Comparison of ENCODE assay signal across 12 cellular contexts in the genomic region with DNA sequence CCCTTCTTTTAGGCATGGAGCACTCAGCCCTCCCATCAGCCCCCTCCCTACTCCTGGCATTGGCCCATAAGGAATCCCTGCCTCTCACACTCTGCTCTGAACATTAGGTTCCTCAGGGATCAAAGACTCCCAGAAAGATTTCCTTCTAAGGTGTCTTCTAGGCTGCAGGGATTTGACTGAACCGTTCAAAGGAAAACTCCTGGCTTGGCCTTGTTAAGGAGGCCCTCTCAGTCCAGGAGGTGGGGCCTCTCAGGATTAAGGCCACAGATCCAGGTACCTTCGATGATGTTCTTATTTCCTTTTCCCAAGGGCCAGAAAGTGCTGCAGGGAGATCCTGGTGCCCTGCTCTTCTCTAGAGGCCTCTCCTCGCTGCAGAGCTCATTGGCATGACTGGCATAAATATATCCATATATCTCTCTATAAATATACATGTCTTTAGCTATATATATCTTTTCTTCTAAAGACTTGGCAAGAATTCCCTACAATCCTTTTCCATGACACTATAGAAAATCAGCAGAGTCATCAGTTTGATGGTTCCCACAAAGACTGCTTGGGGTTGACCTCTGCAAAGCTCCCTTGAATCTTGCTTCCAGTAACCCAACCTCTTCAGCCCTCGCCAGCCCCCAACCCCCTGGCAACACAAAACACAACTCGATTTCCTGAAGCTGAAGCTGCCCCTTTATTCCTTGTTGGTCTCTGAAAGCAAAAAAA. TPM values are rescaled to one million over a fixed set of nuclear protein-coding genes. Genes with fewer than 3 reads are reported as not detected.
DNase-seq lines count a peak whose midpoint lies in the region; ATAC-seq, FAIRE-seq and TF ChIP-seq lines count a peak whose summit lies in the region.
"Had no signal": no experiment of that assay in that cellular context is flagged by ENCODE, and none has a peak within 500 bp of the region (broad histone marks: within the 10 kb centered on the region; RNA-seq: fewer than 3 reads in every experiment).

No MANE protein-coding gene starts in this region.

- POLR2A ChIA-PET in K562 (lab: Yijun Ruan, JAX), result interaction anchor here (0.5 to 2.0 kb wide), 7 partner anchors 9 to 222 kb away, joined by 3 to 10 read pairs (median 3); no protein-coding TSS in a partner anchor
- POLR2A ChIA-PET in GM10248 (lab: Yijun Ruan, JAX), result no interaction called here

- H3K79me2 ChIP-seq in K562 (ENCODE audit: control insufficient read depth, insufficient read depth, low read length), result no peaks in the 10 kb centered on the region

- TF ChIP-seq POLR2A in K562 (conservative IDR thresholded peaks at IDR 0.05), result no peak
- no peak for TF ChIP-seq POLR2A in stomach (IDR thresholded peaks at IDR 0.05)

- BruUV-seq in K562 (replicated peaks; lab: Mats Ljungman, UMichigan), result no TSS peak

- no peaks in the 10 kb centered on the region for H4K20me1 ChIP-seq in K562 (replicated peaks; ENCODE audit: control insufficient read depth, insufficient read depth, low read length)

- no peak for TF ChIP-seq RAD21 in K562 (CRISPR knock-in tag; conservative IDR thresholded peaks at IDR 0.05 in 1 of 2, IDR thresholded peaks at IDR 0.05 in 1 of 2)

- H3K27me3 ChIP-seq in K562 (ENCODE audit: control insufficient read depth in 2 of 2, insufficient read depth in 2 of 2, low read length in 2 of 2), result no peaks in the 10 kb centered on the region
- H3K27me3 ChIP-seq in stomach, result no peaks in the 10 kb centered on the region

- in situ Hi-C loops in K562 (cut with MboI), result no loop called here

- H3K4me2 ChIP-seq in K562 (ENCODE audit: insufficient read depth, low read length), result no peak overlapping the region

- no peak overlapping the region for H3K9ac ChIP-seq in K562 (ENCODE audit: insufficient read depth in 1 of 2, low read depth in 2 of 2, low read length in 2 of 2)

- CTCF ChIA-PET in K562 (lab: Yijun Ruan, JAX; ENCODE audit: low intra/inter-chr PET ratio) (no interaction called here), GM10248 (lab: Yijun Ruan, JAX) (interaction anchor here (0.9 to 1.2 kb wide), 3 partner anchors 52 to 60 kb away, joined by 3 to 4 read pairs (median 4); no protein-coding TSS in a partner anchor)

- TF ChIP-seq CTCF in K562 (IDR thresholded peaks at IDR 0.05 in 2 of 3, conservative IDR thresholded peaks at IDR 0.05 in 1 of 3; ENCODE audit: insufficient read depth in 2 of 3, low read depth in 1 of 3, low read length in 3 of 3) (no peak), stomach (IDR thresholded peaks at IDR 0.05) (no peak), GM10248 (IDR thresholded peaks at IDR 0.05; ENCODE audit: control extremely low read depth, extremely low read depth, low read depth, missing control alignments) (no peak)

- no peak for ATAC-seq in K562
- no peak for ATAC-seq in GM21619 (IDR thresholded peaks at IDR 0.05; ENCODE audit: unreplicated experiment)
- ATAC-seq in HG02970 (IDR thresholded peaks at IDR 0.05; ENCODE audit: low FRiP score, unreplicated experiment), result no peak
- ATAC-seq: natural killer cell treated with Interleukin-12 subunit alpha and Interleukin-12 subunit beta and Interleukin-15 and Interleukin-18, amount 100 ng/mL, for 72 hours had no signal

- TF ChIP-seq EP300 in K562 (IDR thresholded peaks at IDR 0.05; ENCODE audit: low read length) (no peak), stomach (IDR thresholded peaks at IDR 0.05) (no peak)

- 36% methylated on average over 5 of the region's 5 CpGs for WGBS in K562 (ENCODE audit: insufficient coverage, low coverage, missing lambda C conversion rate)
- 67 to 75% (median 73%) methylated on average over 5 of the region's 5 CpGs for WGBS in stomach, 5 donors

- no peaks in the 10 kb centered on the region for H3K9me1 ChIP-seq in K562 (ENCODE audit: control insufficient read depth, insufficient read depth, low read length)

- no peak for FAIRE-seq in K562 (lab: Jason Lieb, UNC)

- no peaks in the 10 kb centered on the region for H3K36me3 ChIP-seq in K562 (ENCODE audit: control insufficient read depth, insufficient read depth, low read length)
- H3K36me3 ChIP-seq in stomach, result peaks cover 0 to 13% (median under 1%) of the 10 kb centered on the region in 4 donors

- peak; percentile 39 for DNase-seq in HT1080 (ENCODE audit: low read depth)
- DNase-seq in K562 (ENCODE audit: extremely low read depth in 1 of 4, low spot score in 3 of 4), result no peak
- DNase-seq in iris pigment epithelial cell (ENCODE audit: low read depth), result peak; percentile 70
- no peak for DNase-seq in stomach
- no peak for DNase-seq in activated CD4-positive, alpha-beta T cell treated with anti-CD3 and anti-CD28 coated beads, Interleukin-2, amount 50 U/mL, for 4 hours
- no peak for DNase-seq in GM10248 (ENCODE audit: extremely low spot score)
- DNase-seq: activated B cell treated with CpG ODN at 0.5 μM for 24 hours; activated T-cell treated with anti-CD3 and anti-CD28 coated beads, Interleukin-2, amount 50 U/mL, for 1 hour; SHP77 treated with DMSO at 0.1 percent for 48 hours had no signal

- no peak overlapping the region for H3K4me3 ChIP-seq in K562
- no peak overlapping the region for H3K4me3 ChIP-seq in stomach

- H2AFZ ChIP-seq in K562 (ENCODE audit: low read depth, low read length), result no peak overlapping the region

- H3K27ac ChIP-seq in K562 (ENCODE audit: extremely low read depth, low read depth, low read length) (no peak overlapping the region), stomach (peak overlapping the region; percentile 44 to 79 (median 71))

- no peaks in the 10 kb centered on the region for H3K9me3 ChIP-seq in K562 (replicated peaks; ENCODE audit: control insufficient read depth, insufficient read depth, low read depth, low read length)
- H3K9me3 ChIP-seq in stomach, result no peaks in the 10 kb centered on the region

- H3K4me1 ChIP-seq in K562 (replicated peaks in 1 of 2; ENCODE audit: control insufficient read depth in 2 of 2, insufficient read depth in 2 of 2, low read length in 2 of 2) (peaks cover 46 to 50% of the 10 kb centered on the region in 2 experiments), stomach (peaks cover 42 to 78% (median 63%) of the 10 kb centered on the region in 4 donors)

- intact Hi-C loops in K562 (cut with micrococcal nuclease), result loop anchor here (2.0 to 5.0 kb wide), 2 partner anchors 53 to 54 kb away; no protein-coding TSS in a partner anchor
- intact Hi-C loops in stomach (cut with DNase I; ENCODE audit: low total_unique reads), result no loop called here

TF ChIP-seq in K562, 482 proteins besides CTCF, POLR2A, EP300 and RAD21:
- TF ChIP-seq XRCC4 (IDR thresholded peaks at IDR 0.05; ENCODE audit: extremely low read depth, insufficient read depth, insufficient read length), result no peak
- peak; percentile 87 for TF ChIP-seq ZNF316 (IDR thresholded peaks at IDR 0.05)
- TF ChIP-seq SMARCA5 (IDR thresholded peaks at IDR 0.05), result no peak
- no peak for TF ChIP-seq KDM4B (IDR thresholded peaks at IDR 0.05; ENCODE audit: borderline replicate concordance in 2 of 2, low read depth in 1 of 2)
- TF ChIP-seq MAFF (IDR thresholded peaks at IDR 0.05; ENCODE audit: low read length), result peak; percentile 67; the same call in 1 of the 2 replicates
- no peak for TF ChIP-seq ZFX (CRISPR knock-in tag; IDR thresholded peaks at IDR 0.05)
- TF ChIP-seq MAFK (IDR thresholded peaks at IDR 0.05; ENCODE audit: low read length), result peak; percentile 55; the same call in 1 of the 2 replicates
- no peak for TF ChIP-seq HDAC2 (IDR thresholded peaks at IDR 0.05)
- 0 out of 2 replicates have a peak, but pooled peaks have one; percentile 6 for TF ChIP-seq ZNF584 (CRISPR knock-in tag; IDR thresholded peaks at IDR 0.05; ENCODE audit: low read depth)
- TF ChIP-seq MAFG (tag; conservative IDR thresholded peaks at IDR 0.05), result peak; percentile 67
- TF ChIP-seq C11orf30 (IDR thresholded peaks at IDR 0.05; ENCODE audit: low read depth), result peak; percentile 80
- TF ChIP-seq DACH1 (IDR thresholded peaks at IDR 0.05; ENCODE audit: partially characterized antibody), result no peak

RNA-seq across cellular contexts. Expression of gene PLXNA2, which starts 59.0 kb away (rescaled TPM):
- 5.9 and 6.0 TPM in 2 replicates for total RNA-seq in HT1080 (2014; rRNA removed; shearing (Covaris generic))
- 12.1 and 12.3 TPM in 2 replicates for polyA plus RNA-seq in HT1080 (2015; cell fraction: cytosol; rRNA removed)
- polyA plus RNA-seq in HT1080 (2015; cell fraction: nucleus; rRNA removed), result 33.2 and 38.3 TPM in 2 replicates
- 0.70 and 3.5 TPM in 2 replicates for total RNA-seq in K562 (2011; cell fraction: chromatin; rRNA removed; ENCODE audit: low replicate concordance)
- total RNA-seq in K562 (2011; cell fraction: nucleolus; rRNA removed), result 0.79 and 2.0 TPM in 2 replicates
- 0.81 and 0.99 TPM in 2 replicates for total RNA-seq in K562 (2011; cell fraction: nucleoplasm; rRNA removed)
- total RNA-seq in K562 (2014; rRNA removed) (0.29 and 0.32 TPM in 2 replicates), K562 (2014; rRNA removed; fragmentation: Illumina TruSeq; extraction: Trizol) (0.06 and 0.18 TPM in 2 replicates), K562 (2015; rRNA removed; fragmentation: Illumina TruSeq; extraction: Trizol) (0.36 and 0.41 TPM in 2 replicates), K562 (2021) (1.1 and 1.3 TPM in 2 replicates), stomach (100 to 1,000 TPM in 1 of 5 donors, 10 to 100 TPM in 4; 21.0 to 185 (median 39.7) TPM)
- polyA plus RNA-seq in K562 (2011; rRNA removed) (0.41 and 0.75 TPM in 2 replicates), K562 (2014; fragmentation: Illumina TruSeq; extraction: Trizol) (0.24 and 0.39 TPM in 2 replicates), K562 (2014; fragmentation: Nextera tagmentation; extraction: Ambion mirVana) (under 1 TPM; 0.01 to 0.06 TPM), K562 (2014; rRNA removed) (0.16 and 0.77 TPM in 2 replicates), stomach (10 to 100 TPM in 1 of 3 donors, 1 to 10 TPM in 2; 2.7 to 13.9 (median 4.0) TPM)
- 0.32 and 1.4 TPM in 2 replicates for polyA plus RNA-seq in K562 (2011; cell fraction: cytosol; rRNA removed)
- 1.7 and 6.9 TPM in 2 replicates for polyA plus RNA-seq in K562 (2011; cell fraction: nucleus; rRNA removed)
- 0.42 and 0.48 TPM in 2 replicates for polyA plus RNA-seq in K562 (2012)
- polyA minus RNA-seq in K562 (2011; rRNA and poly(A)+ RNA removed), result 1.1 and 2.7 TPM in 2 replicates
- polyA minus RNA-seq in K562 (2011; cell fraction: cytosol; rRNA and poly(A)+ RNA removed), result 2.0 and 2.6 TPM in 2 replicates
- 3.1 and 8.1 TPM in 2 replicates for polyA minus RNA-seq in K562 (2011; cell fraction: nucleus; rRNA and poly(A)+ RNA removed)

Comparison
In these comparisons a context has a peak if more than half of its experiments do, and no peak if none do; other contexts are left out.
1. DNase-seq: peak in HT1080 (single experiment) and iris pigment epithelial cell (single experiment); none in K562 (0 of 4), stomach (single experiment), activated CD4-positive, alpha-beta T cell treated with anti-CD3 and anti-CD28 coated beads, Interleukin-2, amount 50 U/mL, for 4 hours (0 of 2) and GM10248 (single experiment).